Comparison of ENCODE assay signal across 1 cellular context in genomic region chr4:80255374-80256095, GRCh38.
TF ChIP-seq lines count a peak whose summit lies in the region.

No MANE protein-coding gene starts in this region.

TF ChIP-seq in IMR-90, 13 proteins besides CTCF, POLR2A, EP300 and RAD21 (continued from another document):
- TF ChIP-seq MXI1 (IDR thresholded peaks at IDR 0.05; ENCODE audit: borderline replicate concordance, low read depth, low read length) = no peak
- no peak for TF ChIP-seq CHD1 (IDR thresholded peaks at IDR 0.05; ENCODE audit: low read depth, low read length)
- TF ChIP-seq RFX5 (IDR thresholded peaks at IDR 0.05; ENCODE audit: low read depth, low read length) = no peak
- no peak for TF ChIP-seq ELK1 (IDR thresholded peaks at IDR 0.05; ENCODE audit: borderline replicate concordance, low read depth, low read length)
- TF ChIP-seq RCOR1 (IDR thresholded peaks at IDR 0.05; ENCODE audit: insufficient replicate concordance, low read length) = no peak
- no peak for TF ChIP-seq MAZ (IDR thresholded peaks at IDR 0.05; ENCODE audit: borderline replicate concordance, low read depth, low read length)
- TF ChIP-seq MAFK (IDR thresholded peaks at IDR 0.05; ENCODE audit: low read depth, low read length) = no peak
- no peak for TF ChIP-seq USF2 (IDR thresholded peaks at IDR 0.05; ENCODE audit: low read depth, low read length)
- no peak for TF ChIP-seq BHLHE40 (IDR thresholded peaks at IDR 0.05; ENCODE audit: low read depth, low read length)
- TF ChIP-seq CEBPB (IDR thresholded peaks at IDR 0.05; ENCODE audit: low read depth, low read length) = no peak
